21 cellular contexts compared by ENCODE assay signal in the genomic region with DNA sequence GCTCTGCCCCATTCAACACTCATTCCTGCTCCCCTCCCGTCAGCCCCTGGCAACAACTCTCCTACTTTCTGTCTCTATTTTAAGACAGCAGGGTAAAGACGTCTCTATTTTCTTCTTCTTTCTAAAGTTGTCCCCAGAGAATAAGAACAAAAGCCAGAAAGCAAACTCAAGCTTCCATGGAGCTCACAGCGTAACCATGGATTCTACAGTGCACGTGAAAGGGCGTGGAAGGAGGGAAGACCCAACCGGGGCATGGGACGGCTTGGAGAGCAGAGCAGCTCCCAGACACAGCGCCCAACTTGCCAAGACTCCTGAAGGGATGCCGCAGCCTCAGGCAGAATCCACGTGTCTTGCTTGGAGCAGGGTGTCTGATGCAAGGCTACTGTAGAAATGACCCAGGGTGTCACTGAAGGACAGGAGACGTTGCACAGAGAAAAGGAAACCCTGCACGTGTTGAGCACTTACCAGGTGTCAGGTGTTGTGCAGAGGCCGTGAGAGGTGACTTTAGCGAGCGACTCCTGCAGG. TPM values are rescaled to one million over a fixed set of nuclear protein-coding genes. Genes with fewer than 3 reads are reported as not detected.
DNase-seq lines count a peak whose midpoint lies in the region; ATAC-seq lines count a peak whose summit lies in the region.
"Had no signal": no experiment of that assay in that cellular context is flagged by ENCODE, and none has a peak within 500 bp of the region (broad histone marks: within the 10 kb centered on the region; RNA-seq: fewer than 3 reads in every experiment).

No MANE protein-coding gene starts in this region.

- H3K36me3 Mint-ChIP-seq in activated CD8-positive, alpha-beta memory T cell treated with anti-CD3 and anti-CD28 coated beads, Interleukin-2, amount 10 ng/mL, durations not matched to agents 7 days and 5 days = no peaks in the 10 kb centered on the region
- H3K36me3 Mint-ChIP-seq: CD8-positive, alpha-beta T cell had no signal

- H3K4me3 Mint-ChIP-seq in activated CD8-positive, alpha-beta memory T cell treated with anti-CD3 and anti-CD28 coated beads, Interleukin-2, amount 10 ng/mL, durations not matched to agents 7 days and 5 days = no peak overlapping the region
- H3K4me3 Mint-ChIP-seq: CD8-positive, alpha-beta T cell had no signal

- H3K27me3 Mint-ChIP-seq in activated CD8-positive, alpha-beta memory T cell treated with anti-CD3 and anti-CD28 coated beads, Interleukin-2, amount 10 ng/mL, durations not matched to agents 7 days and 5 days = peaks cover 36% of the 10 kb centered on the region

- no peak for ATAC-seq in activated CD8-positive, alpha-beta memory T cell treated with anti-CD3 and anti-CD28 coated beads, Interleukin-2, amount 10 ng/mL, durations not matched to agents 7 days and 5 days
- ATAC-seq in GM18858 (IDR thresholded peaks at IDR 0.05; ENCODE audit: unreplicated experiment) (no peak), GM18519 (IDR thresholded peaks at IDR 0.05; ENCODE audit: low FRiP score, unreplicated experiment) (no peak)
- ATAC-seq: CD8-positive, alpha-beta T cell had no signal

- no peaks in the 10 kb centered on the region for H3K4me1 Mint-ChIP-seq in activated CD8-positive, alpha-beta memory T cell treated with anti-CD3 and anti-CD28 coated beads, Interleukin-2, amount 10 ng/mL, durations not matched to agents 7 days and 5 days

- no peak overlapping the region for H3K27ac Mint-ChIP-seq in activated CD8-positive, alpha-beta memory T cell treated with anti-CD3 and anti-CD28 coated beads, Interleukin-2, amount 10 ng/mL, durations not matched to agents 7 days and 5 days
- H3K27ac Mint-ChIP-seq: CD8-positive, alpha-beta T cell had no signal

- peak; percentile 26 for DNase-seq in activated CD8-positive, alpha-beta memory T cell treated with anti-CD3 and anti-CD28 coated beads, Interleukin-2, amount 50 U/mL, for 48 hours
- no peak for DNase-seq in activated CD8-positive, alpha-beta memory T cell treated with anti-CD3 and anti-CD28 coated beads, Interleukin-2, amount 10 ng/mL, durations not matched to agents 7 days and 5 days
- peak; percentile 30 for DNase-seq in RPMI8226
- DNase-seq in medulla oblongata (ENCODE audit: extremely low spot score) = peak; percentile 88
- peak; percentile 43 for DNase-seq in pons (ENCODE audit: low spot score)
- DNase-seq in head of caudate nucleus = no peak
- DNase-seq: Caco-2; CD8-positive, alpha-beta T cell; DMS 273 treated with DMSO at 0.1 percent for 48 hours; DMS79; H7; NCI-H1048; NCI-H1417 treated with DMSO at 0.1 percent for 48 hours; NCI-H1694 treated with DMSO at 0.1 percent for 48 hours; NCI-H2081 treated with DMSO at 0.1 percent for 48 hours; NCI-H446; NCI-H524 treated with DMSO at 0.1 percent for 48 hours; PC-9; SHP77 had no signal

- intact Hi-C loops in head of caudate nucleus (cut with DNase I) = no loop called here

- H3K9me3 Mint-ChIP-seq in activated CD8-positive, alpha-beta memory T cell treated with anti-CD3 and anti-CD28 coated beads, Interleukin-2, amount 10 ng/mL, durations not matched to agents 7 days and 5 days (ENCODE audit: low read depth) = no peaks in the 10 kb centered on the region
- H3K9me3 Mint-ChIP-seq: CD8-positive, alpha-beta T cell had no signal

- CTCF ChIA-PET in activated CD8-positive, alpha-beta memory T cell treated with anti-CD3 and anti-CD28 coated beads, Interleukin-2, amount 10 ng/mL, durations not matched to agents 7 days and 5 days (lab: Charles Lee) = no interaction called here

RNA-seq across cellular contexts. Expression of a gene that starts 42.8 kb away (rescaled TPM):
- 10 to 100 TPM; 65.3 to 71.3 TPM for total RNA-seq in activated CD8-positive, alpha-beta memory T cell treated with anti-CD3 and anti-CD28 coated beads, Interleukin-2, amount 10 ng/mL, durations not matched to agents 7 days and 5 days

Comparison
In these comparisons a context has a peak if more than half of its experiments do, and no peak if none do; other contexts are left out.
1. DNase-seq: peak in activated CD8-positive, alpha-beta memory T cell treated with anti-CD3 and anti-CD28 coated beads, Interleukin-2, amount 50 U/mL, for 48 hours (single experiment), RPMI8226 (single experiment), medulla oblongata (single experiment) and pons (single experiment); none in activated CD8-positive, alpha-beta memory T cell treated with anti-CD3 and anti-CD28 coated beads, Interleukin-2, amount 10 ng/mL, durations not matched to agents 7 days and 5 days (single experiment) and head of caudate nucleus (0 of 42).